ENCODE assay signal across 18 cellular contexts in the genomic region with DNA sequence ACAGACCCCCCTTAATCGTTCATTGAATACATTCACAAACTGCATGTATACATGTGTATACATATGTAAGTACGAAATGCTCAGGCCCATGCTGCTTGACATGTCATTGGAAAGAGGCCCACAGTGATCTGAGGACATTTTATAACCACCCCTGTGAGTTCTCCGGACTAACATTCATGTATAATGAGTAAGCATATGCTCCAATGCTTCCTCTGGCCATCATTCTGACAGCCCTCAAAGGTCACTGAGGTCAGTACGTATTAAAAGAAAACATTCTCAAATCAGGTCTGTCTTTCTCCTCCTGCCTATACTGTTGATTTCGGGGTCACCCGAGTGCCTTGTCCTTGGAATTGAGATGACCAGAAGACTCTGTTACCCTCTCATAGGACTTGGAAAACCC. TPM values are rescaled to one million over a fixed set of nuclear protein-coding genes. Genes with fewer than 3 reads are reported as not detected.
DNase-seq lines count a peak whose midpoint lies in the region; ATAC-seq and TF ChIP-seq lines count a peak whose summit lies in the region.
"Had no signal": no experiment of that assay in that cellular context is flagged by ENCODE, and none has a peak within 500 bp of the region (broad histone marks: within the 10 kb centered on the region; RNA-seq: fewer than 3 reads in every experiment).

No MANE protein-coding gene starts in this region.

- H2AFZ ChIP-seq in SK-N-SH (ENCODE audit: low read depth): no peak overlapping the region; the same call in 1 of the 2 replicates

- no peaks in the 10 kb centered on the region for H3K4me1 Mint-ChIP-seq in activated CD4-positive, alpha-beta memory T cell treated with anti-CD3 and anti-CD28 coated beads for 36 hours (ENCODE audit: low read depth)
- H3K4me1 Mint-ChIP-seq: activated CD4-positive, alpha-beta T cell treated with anti-CD3 and anti-CD28 coated beads, Interleukin-2, amount 10 ng/mL, durations not matched to agents 7 days and 5 days; CD4-positive, CD25-positive, alpha-beta regulatory T cell had no signal

- H3K4me3 ChIP-seq in SK-N-SH (ENCODE audit: low read depth in 2 of 2, low read length in 1 of 2) (no peak overlapping the region), fibroblast of pulmonary artery (replicated peaks; ENCODE audit: low read depth, low read length) (no peak overlapping the region), skeletal muscle cell (ENCODE audit: low read depth, low read length) (no peak overlapping the region)
- H3K4me3 ChIP-seq: transverse colon had no signal

- ATAC-seq in Right ventricle myocardium superior (ENCODE audit: poor library complexity): peak; percentile 33
- ATAC-seq in GM19324 (IDR thresholded peaks at IDR 0.05; ENCODE audit: low FRiP score, unreplicated experiment): no peak

- H3K27me3 Mint-ChIP-seq in activated CD4-positive, alpha-beta memory T cell treated with anti-CD3 and anti-CD28 coated beads for 36 hours: no peaks in the 10 kb centered on the region
- H3K27me3 Mint-ChIP-seq: activated CD4-positive, alpha-beta T cell treated with anti-CD3 and anti-CD28 coated beads, Interleukin-2, amount 10 ng/mL, durations not matched to agents 7 days and 5 days; activated naive CD8-positive, alpha-beta T cell treated with anti-CD3 and anti-CD28 coated beads for 36 hours; CD4-positive, CD25-positive, alpha-beta regulatory T cell had no signal

- TF ChIP-seq CTCF in SK-N-SH (IDR thresholded peaks at IDR 0.05) (no peak), fibroblast of pulmonary artery (IDR thresholded peaks at IDR 0.05; ENCODE audit: low read length, missing control alignments) (no peak)

- no peaks in the 10 kb centered on the region for H3K9me3 Mint-ChIP-seq in activated CD4-positive, alpha-beta memory T cell treated with anti-CD3 and anti-CD28 coated beads for 36 hours
- H3K9me3 Mint-ChIP-seq: activated CD4-positive, alpha-beta T cell treated with anti-CD3 and anti-CD28 coated beads, Interleukin-2, amount 10 ng/mL, durations not matched to agents 7 days and 5 days; activated naive CD8-positive, alpha-beta T cell treated with anti-CD3 and anti-CD28 coated beads for 36 hours; mesothelial cell of epicardium had no signal

- no peaks in the 10 kb centered on the region for H3K79me2 ChIP-seq in SK-N-SH (ENCODE audit: insufficient read depth)

- H3K4me3 Mint-ChIP-seq in activated CD4-positive, alpha-beta memory T cell treated with anti-CD3 and anti-CD28 coated beads for 36 hours: no peak overlapping the region
- H3K4me3 Mint-ChIP-seq: activated CD4-positive, alpha-beta T cell treated with anti-CD3 and anti-CD28 coated beads, Interleukin-2, amount 10 ng/mL, durations not matched to agents 7 days and 5 days; activated naive CD8-positive, alpha-beta T cell treated with anti-CD3 and anti-CD28 coated beads for 36 hours; CD4-positive, CD25-positive, alpha-beta regulatory T cell; mesothelial cell of epicardium had no signal

- DNase-seq in Right ventricle myocardium superior (no peak), cardiac septum (ENCODE audit: low spot score) (no peak), SK-N-SH (no peak), fibroblast of pulmonary artery (ENCODE audit: low read depth) (peak; percentile 44), skeletal muscle cell (ENCODE audit: low read depth) (peak; percentile 24), dermis blood vessel endothelial cell (no peak)
- no peak for DNase-seq in activated CD4-positive, alpha-beta memory T cell treated with anti-CD3 and anti-CD28 coated beads for 36 hours
- DNase-seq: activated CD4-positive, alpha-beta T cell treated with anti-CD3 and anti-CD28 coated beads, Interleukin-2, amount 10 ng/mL, durations not matched to agents 7 days and 5 days; activated naive CD8-positive, alpha-beta T cell treated with anti-CD3 and anti-CD28 coated beads for 36 hours; CD4-positive, CD25-positive, alpha-beta regulatory T cell; central memory CD4-positive, alpha-beta T cell; NCI-H1436; small intestine; transverse colon had no signal

- POLR2A ChIA-PET in SK-N-SH (lab: Yijun Ruan, JAX): no interaction called here
- POLR2A ChIA-PET in activated CD4-positive, alpha-beta memory T cell treated with anti-CD3 and anti-CD28 coated beads for 36 hours (lab: Charles Lee): no interaction called here

- H3K36me3 ChIP-seq in SK-N-SH (replicated peaks in 1 of 2; ENCODE audit: control insufficient read depth in 1 of 2, insufficient read depth in 2 of 2, low read length in 1 of 2): no peaks in the 10 kb centered on the region
- H3K36me3 ChIP-seq: neutrophil, transverse colon had no signal

- no peak for TF ChIP-seq RAD21 in SK-N-SH (IDR thresholded peaks at IDR 0.05; ENCODE audit: low read length)

- H3K27me3 ChIP-seq in SK-N-SH (ENCODE audit: insufficient read depth): no peaks in the 10 kb centered on the region
- H3K27me3 ChIP-seq: neutrophil, transverse colon had no signal

- TF ChIP-seq EP300 in SK-N-SH (IDR thresholded peaks at IDR 0.05; ENCODE audit: borderline replicate concordance in 1 of 2, low read depth in 1 of 2, low read length in 1 of 2): no peak

- no peaks in the 10 kb centered on the region for H3K36me3 Mint-ChIP-seq in activated CD4-positive, alpha-beta memory T cell treated with anti-CD3 and anti-CD28 coated beads for 36 hours
- H3K36me3 Mint-ChIP-seq: activated naive CD8-positive, alpha-beta T cell treated with anti-CD3 and anti-CD28 coated beads for 36 hours; CD4-positive, CD25-positive, alpha-beta regulatory T cell; mesothelial cell of epicardium had no signal

- no peaks in the 10 kb centered on the region for H3F3A ChIP-seq in SK-N-SH (replicated peaks; ENCODE audit: insufficient read depth)

- CTCF ChIA-PET in SK-N-SH (lab: Yijun Ruan, JAX): no interaction called here
- CTCF ChIA-PET in activated CD4-positive, alpha-beta memory T cell treated with anti-CD3 and anti-CD28 coated beads for 36 hours (lab: Charles Lee): no interaction called here

- no peaks in the 10 kb centered on the region for H3K9me2 ChIP-seq in SK-N-SH

- WGBS in SK-N-SH (ENCODE audit: low lambda C conversion rate): 69% methylated on average over 6 of the region's 6 CpGs

- no peak overlapping the region for H3K4me2 ChIP-seq in SK-N-SH

- H4K20me1 ChIP-seq in SK-N-SH (ENCODE audit: insufficient read depth): no peaks in the 10 kb centered on the region

- H3K4me1 ChIP-seq in SK-N-SH (ENCODE audit: control insufficient read depth in 1 of 2, insufficient read depth in 2 of 2, low read depth in 1 of 2, low read length in 1 of 2): peaks cover 0 to 15% of the 10 kb centered on the region in 2 experiments; a peak in 2 of 4 replicates

- peak overlapping the region in 1 of 2 experiments; percentile 30; a peak in 1 of 4 replicates for H3K27ac ChIP-seq in SK-N-SH (ENCODE audit: low read depth in 2 of 2, low read length in 1 of 2)
- H3K27ac ChIP-seq: HL-60, neutrophil, transverse colon had no signal

- no peak overlapping the region for H3K27ac Mint-ChIP-seq in activated CD4-positive, alpha-beta memory T cell treated with anti-CD3 and anti-CD28 coated beads for 36 hours
- H3K27ac Mint-ChIP-seq: activated CD4-positive, alpha-beta T cell treated with anti-CD3 and anti-CD28 coated beads, Interleukin-2, amount 10 ng/mL, durations not matched to agents 7 days and 5 days; activated naive CD8-positive, alpha-beta T cell treated with anti-CD3 and anti-CD28 coated beads for 36 hours; CD4-positive, CD25-positive, alpha-beta regulatory T cell; mesothelial cell of epicardium had no signal

- no peak overlapping the region for H3K9ac ChIP-seq in SK-N-SH

- H3K9me3 ChIP-seq in SK-N-SH: no peaks in the 10 kb centered on the region
- H3K9me3 ChIP-seq: neutrophil, transverse colon had no signal

- intact Hi-C loops in Right ventricle myocardium superior (cut with DNase I): no loop called here
- intact Hi-C loops in cardiac septum (cut with DNase I): no loop called here
- intact Hi-C loops in activated CD4-positive, alpha-beta memory T cell treated with anti-CD3 and anti-CD28 coated beads for 36 hours (cut with micrococcal nuclease): no loop called here

TF ChIP-seq in SK-N-SH, 30 proteins besides CTCF, POLR2A, EP300 and RAD21 (continues in another document):
- TF ChIP-seq FOXJ3 (CRISPR knock-in tag; IDR thresholded peaks at IDR 0.05): no peak
- TF ChIP-seq, protein P1, sequence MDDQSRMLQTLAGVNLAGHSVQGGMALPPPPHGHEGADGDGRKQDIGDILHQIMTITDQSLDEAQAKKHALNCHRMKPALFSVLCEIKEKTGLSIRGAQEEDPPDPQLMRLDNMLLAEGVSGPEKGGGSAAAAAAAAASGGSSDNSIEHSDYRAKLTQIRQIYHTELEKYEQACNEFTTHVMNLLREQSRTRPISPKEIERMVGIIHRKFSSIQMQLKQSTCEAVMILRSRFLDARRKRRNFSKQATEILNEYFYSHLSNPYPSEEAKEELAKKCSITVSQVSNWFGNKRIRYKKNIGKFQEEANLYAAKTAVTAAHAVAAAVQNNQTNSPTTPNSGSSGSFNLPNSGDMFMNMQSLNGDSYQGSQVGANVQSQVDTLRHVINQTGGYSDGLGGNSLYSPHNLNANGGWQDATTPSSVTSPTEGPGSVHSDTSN (IDR thresholded peaks at IDR 0.05): peak; percentile 61
- no peak for TF ChIP-seq RXRA (IDR thresholded peaks at IDR 0.05; ENCODE audit: borderline replicate concordance, low read depth)
- no peak for TF ChIP-seq GABPA (IDR thresholded peaks at IDR 0.05; ENCODE audit: low read depth)
- TF ChIP-seq RCOR1 (IDR thresholded peaks at IDR 0.05; ENCODE audit: low read length): no peak
- no peak for TF ChIP-seq SMC3 (IDR thresholded peaks at IDR 0.05; ENCODE audit: low read depth, low read length)
- TF ChIP-seq GATA2 (CRISPR knock-in tag; IDR thresholded peaks at IDR 0.05): no peak
- TF ChIP-seq, protein P2, sequence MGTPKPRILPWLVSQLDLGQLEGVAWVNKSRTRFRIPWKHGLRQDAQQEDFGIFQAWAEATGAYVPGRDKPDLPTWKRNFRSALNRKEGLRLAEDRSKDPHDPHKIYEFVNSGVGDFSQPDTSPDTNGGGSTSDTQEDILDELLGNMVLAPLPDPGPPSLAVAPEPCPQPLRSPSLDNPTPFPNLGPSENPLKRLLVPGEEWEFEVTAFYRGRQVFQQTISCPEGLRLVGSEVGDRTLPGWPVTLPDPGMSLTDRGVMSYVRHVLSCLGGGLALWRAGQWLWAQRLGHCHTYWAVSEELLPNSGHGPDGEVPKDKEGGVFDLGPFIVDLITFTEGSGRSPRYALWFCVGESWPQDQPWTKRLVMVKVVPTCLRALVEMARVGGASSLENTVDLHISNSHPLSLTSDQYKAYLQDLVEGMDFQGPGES (IDR thresholded peaks at IDR 0.05; ENCODE audit: low read depth, low read length): no peak
- no peak for TF ChIP-seq MEF2A (IDR thresholded peaks at IDR 0.05; ENCODE audit: borderline replicate concordance, low read depth)
- no peak for TF ChIP-seq SIN3A (IDR thresholded peaks at IDR 0.05; ENCODE audit: borderline replicate concordance, low read depth, low read length)

RNA-seq across cellular contexts. Expression of a gene that starts 54.9 kb away (rescaled TPM):
- total RNA-seq in Right ventricle myocardium superior: 53.5 TPM
- 35.2 TPM for total RNA-seq in cardiac septum
- 4.9 and 5.0 TPM in 2 replicates for polyA plus RNA-seq in SK-N-SH (2012; rRNA removed)
- 3.7 and 4.5 TPM in 2 replicates for polyA plus RNA-seq in SK-N-SH (2012; cell fraction: cytosol; rRNA removed)
- polyA plus RNA-seq in SK-N-SH (2012; cell fraction: nucleus; rRNA removed): 9.2 and 13.9 TPM in 2 replicates
- total RNA-seq in dermis blood vessel endothelial cell: 1.5 TPM in 2 replicates
- total RNA-seq in activated CD4-positive, alpha-beta memory T cell treated with anti-CD3 and anti-CD28 coated beads for 36 hours: 1 to 10 TPM in 1 of 2 experiments, under 1 TPM in 1; 0.51 to 1.1 TPM

Comparison
In these comparisons a context has a peak if more than half of its experiments do, and no peak if none do; other contexts are left out.
1. DNase-seq: peak in fibroblast of pulmonary artery (single experiment) and skeletal muscle cell (single experiment); none in Right ventricle myocardium superior (single experiment), cardiac septum (single experiment), SK-N-SH (single experiment), dermis blood vessel endothelial cell (single experiment) and activated CD4-positive, alpha-beta memory T cell treated with anti-CD3 and anti-CD28 coated beads for 36 hours (single experiment).
2. RNA of a gene that starts 54.9 kb away (total RNA-seq): 53.5 TPM in Right ventricle myocardium superior (single experiment) and 35.2 TPM in cardiac septum (single experiment); 1.5 TPM in dermis blood vessel endothelial cell and 0.51 to 1.1 TPM in activated CD4-positive, alpha-beta memory T cell treated with anti-CD3 and anti-CD28 coated beads for 36 hours; every median in the first group is over 10 times any median in the second.